Comparison of ENCODE assay signal across 15 cellular contexts in genomic region chr3:131072845-131073244, GRCh38. TPM values are rescaled to one million over a fixed set of nuclear protein-coding genes. Genes with fewer than 3 reads are reported as not detected.
DNase-seq lines count a peak whose midpoint lies in the region; ATAC-seq and TF ChIP-seq lines count a peak whose summit lies in the region.
"Had no signal": no experiment of that assay in that cellular context is flagged by ENCODE, and none has a peak within 500 bp of the region (broad histone marks: within the 10 kb centered on the region; RNA-seq: fewer than 3 reads in every experiment).

No MANE protein-coding gene starts in this region.

- H3K4me3 ChIP-seq in fibroblast of pulmonary artery (replicated peaks; ENCODE audit: low read depth, low read length) (no peak overlapping the region), SJCRH30 (no peak overlapping the region)
- H3K4me3 ChIP-seq: adrenal gland, transverse colon had no signal

- peaks cover 9% of the 10 kb centered on the region for H3K4me1 ChIP-seq in SJCRH30
- H3K4me1 ChIP-seq: adrenal gland, transverse colon had no signal

- DNase-seq in AG08395 (ENCODE audit: low spot score) (peak; percentile 44), NCI-H226 (peak; percentile 59), fibroblast of pulmonary artery (ENCODE audit: low read depth) (peak; percentile 92), mucosa of gallbladder (ENCODE audit: low spot score) (peak; percentile 14), UCSD-AML1 (lab: John Stamatoyannopoulos, UW; ENCODE audit: unreplicated experiment) (no peak), SJCRH30 (no peak)
- DNase-seq in stimulated activated naive CD8-positive, alpha-beta T cell treated with anti-CD3 and anti-CD28 coated beads, Interleukin-15, Interleukin-2, amounts not matched to agents 100 U/mL and 50 U/mL, for 24 hours: no peak
- DNase-seq: activated CD4-positive, alpha-beta T cell treated with anti-CD3 and anti-CD28 coated beads for 1 hour; activated T-cell treated with anti-CD3 and anti-CD28 coated beads, Interleukin-2, amount 50 U/mL, for 1 hour; DND-41; NCI-H2171 treated with DMSO at 0.1 percent for 48 hours; SW 1271; transverse colon had no signal

- TF ChIP-seq CTCF in fibroblast of pulmonary artery (IDR thresholded peaks at IDR 0.05; ENCODE audit: low read length, missing control alignments): no peak

- H3K36me3 ChIP-seq in SJCRH30: no peaks in the 10 kb centered on the region
- H3K36me3 ChIP-seq: adrenal gland, transverse colon had no signal

- H3K9me3 ChIP-seq in SJCRH30 (replicated peaks): no peaks in the 10 kb centered on the region
- H3K9me3 ChIP-seq: adrenal gland, transverse colon had no signal

- H3K27me3 ChIP-seq in SJCRH30: no peaks in the 10 kb centered on the region
- H3K27me3 ChIP-seq: adrenal gland, transverse colon had no signal

- no peak overlapping the region for H3K27ac ChIP-seq in SJCRH30
- H3K27ac ChIP-seq: adrenal gland, transverse colon had no signal

- ATAC-seq in GM19463 (IDR thresholded peaks at IDR 0.05; ENCODE audit: unreplicated experiment): no peak
- no peak for ATAC-seq in stimulated activated naive CD8-positive, alpha-beta T cell treated with anti-CD3 and anti-CD28 coated beads, Interleukin-15, Interleukin-2, amounts not matched to agents 100 U/mL and 50 U/mL, for 24 hours

RNA-seq across cellular contexts. Expression of gene NEK11, which starts 46.2 kb away (rescaled TPM):
- 10.9 TPM for total RNA-seq in mucosa of gallbladder
- total RNA-seq in SJCRH30 (2014; rRNA removed; shearing (Covaris generic)): 1.9 and 2.0 TPM in 2 replicates

RNA-seq across cellular contexts. Expression of gene ASTE1, which starts 46.2 kb away (rescaled TPM):
- total RNA-seq in mucosa of gallbladder: 6.0 TPM
- total RNA-seq in SJCRH30 (2014; rRNA removed; shearing (Covaris generic)): 10.4 and 10.5 TPM in 2 replicates

Comparison
In these comparisons a context has a peak if more than half of its experiments do, and no peak if none do; other contexts are left out.
1. DNase-seq: peak in AG08395 (single experiment), NCI-H226 (single experiment), fibroblast of pulmonary artery (single experiment) and mucosa of gallbladder (single experiment); none in UCSD-AML1 (single experiment), stimulated activated naive CD8-positive, alpha-beta T cell treated with anti-CD3 and anti-CD28 coated beads, Interleukin-15, Interleukin-2, amounts not matched to agents 100 U/mL and 50 U/mL, for 24 hours (single experiment) and SJCRH30 (0 of 2).